Comparison of ENCODE assay signal across 8 cellular contexts in genomic region chr1:93021539-93022134, GRCh38. TPM values are rescaled to one million over a fixed set of nuclear protein-coding genes. Genes with fewer than 3 reads are reported as not detected.
DNase-seq lines count a peak whose midpoint lies in the region; FAIRE-seq and TF ChIP-seq lines count a peak whose summit lies in the region.

No MANE protein-coding gene starts in this region.

- H3K36me3 ChIP-seq in spleen = no peaks in the 10 kb centered on the region

- H3K9me3 Mint-ChIP-seq in activated CD4-positive, alpha-beta T cell treated with anti-CD3 and anti-CD28 coated beads, Interleukin-2, amount 10 ng/mL, durations not matched to agents 24 days and 14 days = no peaks in the 10 kb centered on the region

- H3K9me3 ChIP-seq in spleen = no peaks in the 10 kb centered on the region

- no peaks in the 10 kb centered on the region for H3K27me3 ChIP-seq in spleen (replicated peaks in 1 of 7)

- H3K4me3 ChIP-seq in spleen = no peak overlapping the region

- H3K4me1 Mint-ChIP-seq in activated CD4-positive, alpha-beta T cell treated with anti-CD3 and anti-CD28 coated beads, Interleukin-2, amount 10 ng/mL, durations not matched to agents 24 days and 14 days = peaks cover 5% of the 10 kb centered on the region

- TF ChIP-seq POLR2A in H54 (IDR thresholded peaks at IDR 0.05; ENCODE audit: low read depth, low read length) (no peak), spleen (IDR thresholded peaks at IDR 0.05) (no peak)

- peak; percentile 81 for TF ChIP-seq CTCF in VCaP (conservative IDR thresholded peaks at IDR 0.05)
- TF ChIP-seq CTCF in spleen (IDR thresholded peaks at IDR 0.05 in 8 of 11, conservative IDR thresholded peaks at IDR 0.05 in 3 of 11) = peak; percentile 56 to 80 (median 78)

- no peak overlapping the region for H3K27ac Mint-ChIP-seq in activated CD4-positive, alpha-beta T cell treated with anti-CD3 and anti-CD28 coated beads, Interleukin-2, amount 10 ng/mL, durations not matched to agents 24 days and 14 days

- H3K27me3 Mint-ChIP-seq in activated CD4-positive, alpha-beta T cell treated with anti-CD3 and anti-CD28 coated beads, Interleukin-2, amount 10 ng/mL, durations not matched to agents 24 days and 14 days = peaks cover 28% of the 10 kb centered on the region

- WGBS in spleen, 5 donors = 3 to 12% (median 10%) methylated on average over 4 of the region's 4 CpGs

- H3K36me3 Mint-ChIP-seq in activated CD4-positive, alpha-beta T cell treated with anti-CD3 and anti-CD28 coated beads, Interleukin-2, amount 10 ng/mL, durations not matched to agents 24 days and 14 days (ENCODE audit: low read depth) = no peaks in the 10 kb centered on the region

- no peak overlapping the region for H3K4me3 Mint-ChIP-seq in activated CD4-positive, alpha-beta T cell treated with anti-CD3 and anti-CD28 coated beads, Interleukin-2, amount 10 ng/mL, durations not matched to agents 24 days and 14 days

- H3K27ac ChIP-seq in VCaP (peak overlapping the region; percentile 60; the same call in 1 of the 2 replicates), spleen (no peak overlapping the region)

- intact Hi-C loops in activated CD4-positive, alpha-beta T cell treated with anti-CD3 and anti-CD28 coated beads, Interleukin-2, amount 10 ng/mL, durations not matched to agents 24 days and 14 days (cut with micrococcal nuclease) = loop anchor here (1.0 kb wide), 1 partner anchor 41 kb away; no protein-coding TSS in a partner anchor
- intact Hi-C loops in spleen (cut with DNase I; ENCODE audit: low total_unique reads) = loop anchor here (2.0 kb wide), 1 partner anchor 39 kb away; no protein-coding TSS in a partner anchor

- FAIRE-seq in H54 (lab: Jason Lieb, UNC) = peak; percentile 89

- peaks cover 0 to 14% (median 6%) of the 10 kb centered on the region in 6 donors for H3K4me1 ChIP-seq in spleen

- peak; percentile 75 for DNase-seq in activated CD4-positive, alpha-beta T cell treated with anti-CD3 and anti-CD28 coated beads, Interleukin-2, amount 10 ng/mL, durations not matched to agents 24 days and 14 days
- no peak for DNase-seq in activated CD4-positive, alpha-beta T cell treated with anti-CD3 and anti-CD28 coated beads for 1 hour
- DNase-seq in H54 (ENCODE audit: insufficient read length, low spot score) (no peak), NCI-H146 (lab: John Stamatoyannopoulos, UW) (peak; percentile 50), glomerular visceral epithelial cell (ENCODE audit: extremely low spot score) (peak; percentile 45), spleen (no peak)
- DNase-seq in activated effector memory CD4-positive, alpha-beta T cell treated with anti-CD3 and anti-CD28 coated beads, Interleukin-2, amount 50 U/mL, for 16 hours = no peak

RNA-seq across cellular contexts. Expression of gene MTF2, which starts 57.4 kb away (rescaled TPM):
- 63.7 and 64.3 TPM in 2 replicates for total RNA-seq in activated CD4-positive, alpha-beta T cell treated with anti-CD3 and anti-CD28 coated beads, Interleukin-2, amount 10 ng/mL, durations not matched to agents 24 days and 14 days
- total RNA-seq in spleen = 10 to 100 TPM; 25.1 to 50.5 (median 41.7) TPM
- polyA plus RNA-seq in spleen = 10 to 100 TPM; 16.4 to 19.1 (median 17.4) TPM

Comparison
In these comparisons a context has a peak if more than half of its experiments do, and no peak if none do; other contexts are left out.
1. DNase-seq: peak in activated CD4-positive, alpha-beta T cell treated with anti-CD3 and anti-CD28 coated beads, Interleukin-2, amount 10 ng/mL, durations not matched to agents 24 days and 14 days (single experiment), NCI-H146 (single experiment) and glomerular visceral epithelial cell (single experiment); none in activated CD4-positive, alpha-beta T cell treated with anti-CD3 and anti-CD28 coated beads for 1 hour (single experiment), H54 (single experiment), spleen (single experiment) and activated effector memory CD4-positive, alpha-beta T cell treated with anti-CD3 and anti-CD28 coated beads, Interleukin-2, amount 50 U/mL, for 16 hours (single experiment).